ENCODE assay signal across 13 cellular contexts in the genomic region with DNA sequence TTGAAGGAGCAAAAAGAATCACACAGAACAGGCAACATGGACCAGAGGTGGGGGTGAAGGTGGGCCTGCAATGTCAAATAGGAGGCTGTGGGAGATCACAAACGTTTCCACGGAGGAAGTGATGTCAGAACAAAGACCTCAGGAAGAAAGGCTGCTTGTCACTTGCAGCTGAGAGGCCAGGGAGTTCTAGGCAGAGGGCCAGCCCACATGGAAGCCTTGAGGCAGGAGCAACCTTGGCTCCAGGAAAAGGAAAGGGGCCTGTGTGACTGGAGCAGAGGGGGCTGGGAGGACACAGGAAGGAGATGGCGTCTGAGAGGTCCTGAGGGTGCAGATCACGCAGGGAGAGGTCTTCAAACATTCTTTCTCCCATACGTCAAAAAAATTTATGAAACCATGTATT. TPM values are rescaled to one million over a fixed set of nuclear protein-coding genes. Genes with fewer than 3 reads are reported as not detected.
DNase-seq lines count a peak whose midpoint lies in the region; ATAC-seq and TF ChIP-seq lines count a peak whose summit lies in the region.
"Had no signal": no experiment of that assay in that cellular context is flagged by ENCODE, and none has a peak within 500 bp of the region (broad histone marks: within the 10 kb centered on the region; RNA-seq: fewer than 3 reads in every experiment).

No MANE protein-coding gene starts in this region.

- intact Hi-C loops in uterus (cut with DNase I; ENCODE audit: low total_unique reads), result no loop called here

- ATAC-seq in activated naive CD8-positive, alpha-beta T cell treated with anti-CD3 and anti-CD28 coated beads, Interleukin-2, amount 50 U/mL, for 24 hours, result no peak
- ATAC-seq: GM12878, HCT116, T-cell had no signal

- no peak overlapping the region for H3K4me3 ChIP-seq in uterus
- H3K4me3 ChIP-seq: GM12878 had no signal

- DNase-seq in activated naive CD8-positive, alpha-beta T cell treated with anti-CD3 and anti-CD28 coated beads for 36 hours, result no peak
- DNase-seq in activated naive CD8-positive, alpha-beta T cell treated with anti-CD3 and anti-CD28 coated beads, Interleukin-2, amount 50 U/mL, for 24 hours, result no peak
- peak; percentile 51 for DNase-seq in globus pallidus (ENCODE audit: low spot score)
- no peak for DNase-seq in mesothelial cell of epicardium (ENCODE audit: low spot score in 2 of 2, unreplicated experiment in 2 of 2)
- DNase-seq in uterus, result peak; percentile 17 to 74
- DNase-seq in stimulated activated CD4-positive, alpha-beta T cell treated with anti-CD3 and anti-CD28 coated beads, Interleukin-4, amount 100 ng/mL, for 4 hours, result no peak
- DNase-seq in stimulated activated CD4-positive, alpha-beta T cell treated with anti-CD3 and anti-CD28 coated beads, Interleukin-2, amount 100 ng/mL, for 24 hours, result no peak
- DNase-seq in DMS53 treated with DMSO at 0.1 percent for 48 hours (lab: John Stamatoyannopoulos, UW; ENCODE audit: unreplicated experiment), result no peak
- DNase-seq: activated naive CD8-positive, alpha-beta T cell treated with anti-CD3 and anti-CD28 coated beads, Interleukin-2, amount 10 ng/mL, durations not matched to agents 7 days and 5 days; NCI-H2081; T-cell had no signal

- TF ChIP-seq POLR2A in uterus (IDR thresholded peaks at IDR 0.05), result no peak

- H3K4me3 Mint-ChIP-seq in activated naive CD8-positive, alpha-beta T cell treated with anti-CD3 and anti-CD28 coated beads for 36 hours, result no peak overlapping the region
- H3K4me3 Mint-ChIP-seq in activated naive CD8-positive, alpha-beta T cell treated with anti-CD3 and anti-CD28 coated beads, Interleukin-2, amount 50 U/mL, for 24 hours, result no peak overlapping the region
- no peak overlapping the region for H3K4me3 Mint-ChIP-seq in mesothelial cell of epicardium
- H3K4me3 Mint-ChIP-seq: activated naive CD8-positive, alpha-beta T cell treated with anti-CD3 and anti-CD28 coated beads, Interleukin-2, amount 10 ng/mL, durations not matched to agents 7 days and 5 days; T-cell had no signal

- H3K27ac ChIP-seq in uterus, result peak overlapping the region; percentile 48 to 71

- no peaks in the 10 kb centered on the region for H3K27me3 Mint-ChIP-seq in activated naive CD8-positive, alpha-beta T cell treated with anti-CD3 and anti-CD28 coated beads for 36 hours
- H3K27me3 Mint-ChIP-seq in activated naive CD8-positive, alpha-beta T cell treated with anti-CD3 and anti-CD28 coated beads, Interleukin-2, amount 50 U/mL, for 24 hours, result no peaks in the 10 kb centered on the region
- H3K27me3 Mint-ChIP-seq in mesothelial cell of epicardium (ENCODE audit: low read depth), result no peaks in the 10 kb centered on the region
- H3K27me3 Mint-ChIP-seq: activated naive CD8-positive, alpha-beta T cell treated with anti-CD3 and anti-CD28 coated beads, Interleukin-2, amount 10 ng/mL, durations not matched to agents 7 days and 5 days; T-cell had no signal

- H3K9me3 Mint-ChIP-seq in activated naive CD8-positive, alpha-beta T cell treated with anti-CD3 and anti-CD28 coated beads for 36 hours, result peaks cover 13% of the 10 kb centered on the region
- H3K9me3 Mint-ChIP-seq in activated naive CD8-positive, alpha-beta T cell treated with anti-CD3 and anti-CD28 coated beads, Interleukin-2, amount 50 U/mL, for 24 hours, result peaks cover 47% of the 10 kb centered on the region
- H3K9me3 Mint-ChIP-seq in mesothelial cell of epicardium, result peaks cover 5% of the 10 kb centered on the region

- H3K4me1 ChIP-seq in uterus, result no peaks in the 10 kb centered on the region

- H3K27ac Mint-ChIP-seq in activated naive CD8-positive, alpha-beta T cell treated with anti-CD3 and anti-CD28 coated beads for 36 hours, result peak overlapping the region; percentile 16
- no peak overlapping the region for H3K27ac Mint-ChIP-seq in activated naive CD8-positive, alpha-beta T cell treated with anti-CD3 and anti-CD28 coated beads, Interleukin-2, amount 50 U/mL, for 24 hours
- H3K27ac Mint-ChIP-seq in mesothelial cell of epicardium, result peak overlapping the region; percentile 51
- H3K27ac Mint-ChIP-seq: activated naive CD8-positive, alpha-beta T cell treated with anti-CD3 and anti-CD28 coated beads, Interleukin-2, amount 10 ng/mL, durations not matched to agents 7 days and 5 days; T-cell had no signal

- H3K27me3 ChIP-seq in uterus, result no peaks in the 10 kb centered on the region

- H3K4me1 Mint-ChIP-seq in activated naive CD8-positive, alpha-beta T cell treated with anti-CD3 and anti-CD28 coated beads for 36 hours, result no peaks in the 10 kb centered on the region
- peaks cover 1% of the 10 kb centered on the region for H3K4me1 Mint-ChIP-seq in activated naive CD8-positive, alpha-beta T cell treated with anti-CD3 and anti-CD28 coated beads, Interleukin-2, amount 50 U/mL, for 24 hours
- peaks cover 2% of the 10 kb centered on the region for H3K4me1 Mint-ChIP-seq in mesothelial cell of epicardium

- H3K9me3 ChIP-seq in uterus, result no peaks in the 10 kb centered on the region

- H3K36me3 ChIP-seq in uterus, result no peaks in the 10 kb centered on the region

- peaks cover 89% of the 10 kb centered on the region for H3K36me3 Mint-ChIP-seq in activated naive CD8-positive, alpha-beta T cell treated with anti-CD3 and anti-CD28 coated beads for 36 hours
- peaks cover 96% of the 10 kb centered on the region for H3K36me3 Mint-ChIP-seq in activated naive CD8-positive, alpha-beta T cell treated with anti-CD3 and anti-CD28 coated beads, Interleukin-2, amount 50 U/mL, for 24 hours (ENCODE audit: low read depth)
- H3K36me3 Mint-ChIP-seq in mesothelial cell of epicardium, result peaks cover 59% of the 10 kb centered on the region

- no peak for TF ChIP-seq CTCF in mesothelial cell of epicardium (IDR thresholded peaks at IDR 0.05; ENCODE audit: unreplicated experiment)
- no peak for TF ChIP-seq CTCF in uterus (IDR thresholded peaks at IDR 0.05)

RNA-seq across cellular contexts. Expression of a gene that starts 16.3 kb away (rescaled TPM):
- total RNA-seq in activated naive CD8-positive, alpha-beta T cell treated with anti-CD3 and anti-CD28 coated beads for 36 hours, result 10 to 100 TPM; 22.6 to 27.4 TPM
- 67.8 to 71.0 TPM (median 68.3 TPM) in 3 replicates for total RNA-seq in mesothelial cell of epicardium
- total RNA-seq in uterus, result 10 to 100 TPM; 10.9 to 75.3 (median 52.1) TPM

RNA-seq across cellular contexts. Expression of a gene that starts 42.4 kb away (rescaled TPM):
- not detected for total RNA-seq in activated naive CD8-positive, alpha-beta T cell treated with anti-CD3 and anti-CD28 coated beads for 36 hours
- not detected in 3 replicates for total RNA-seq in mesothelial cell of epicardium
- not detected for total RNA-seq in uterus
- total RNA-seq: activated naive CD8-positive, alpha-beta T cell treated with anti-CD3 and anti-CD28 coated beads, Interleukin-2, amount 10 ng/mL, durations not matched to agents 7 days and 5 days; GM12878; T-cell had no signal

RNA-seq across cellular contexts. Expression of a gene that starts 45.8 kb away (rescaled TPM):
- total RNA-seq in activated naive CD8-positive, alpha-beta T cell treated with anti-CD3 and anti-CD28 coated beads for 36 hours, result 1 to 10 TPM; 1.5 to 1.8 TPM
- total RNA-seq in mesothelial cell of epicardium (13.1 to 15.6 TPM (median 13.8 TPM) in 3 replicates), uterus (10 to 100 TPM in 2 of 4 donors, 1 to 10 TPM in 2; 9.5 to 27.2 (median 14.7) TPM)

Comparison
In these comparisons a context has a peak if more than half of its experiments do, and no peak if none do; other contexts are left out.
1. DNase-seq: peak in globus pallidus (single experiment) and uterus (2 of 2); none in activated naive CD8-positive, alpha-beta T cell treated with anti-CD3 and anti-CD28 coated beads for 36 hours (single experiment), activated naive CD8-positive, alpha-beta T cell treated with anti-CD3 and anti-CD28 coated beads, Interleukin-2, amount 50 U/mL, for 24 hours (single experiment), mesothelial cell of epicardium (0 of 2), stimulated activated CD4-positive, alpha-beta T cell treated with anti-CD3 and anti-CD28 coated beads, Interleukin-4, amount 100 ng/mL, for 4 hours (0 of 2), stimulated activated CD4-positive, alpha-beta T cell treated with anti-CD3 and anti-CD28 coated beads, Interleukin-2, amount 100 ng/mL, for 24 hours (0 of 2) and DMS53 treated with DMSO at 0.1 percent for 48 hours (single experiment).